ENCODE assay signal across 1 cellular context in genomic region chr5:140557136-140557805, GRCh38.
TF ChIP-seq lines count a peak whose summit lies in the region.

Gene SRA1, minus strand, starts transcription at chr5:140557473. Its CDS starts 21 bp downstream, at chr5:140557452.

TF ChIP-seq in K562, 482 proteins besides CTCF, POLR2A, EP300 and RAD21 (continued from another document and continues in another):
- TF ChIP-seq ZBTB43 (CRISPR knock-in tag; IDR thresholded peaks at IDR 0.05): no peak
- 0 out of 2 replicates have a peak, but pooled peaks have one; percentile 26 for TF ChIP-seq NR2F6 (CRISPR knock-in tag; IDR thresholded peaks at IDR 0.05)
- TF ChIP-seq RAD51 (IDR thresholded peaks at IDR 0.05; ENCODE audit: borderline replicate concordance, low read depth): no peak
- TF ChIP-seq PHF20 (IDR thresholded peaks at IDR 0.05; ENCODE audit: partially characterized antibody): peak; percentile 65
- TF ChIP-seq FOXP4 (CRISPR knock-in tag; IDR thresholded peaks at IDR 0.05; ENCODE audit: borderline replicate concordance): 0 out of 2 replicates have a peak, but pooled peaks have one; percentile 51
- no peak; the same call in 1 of the 2 replicates for TF ChIP-seq KLF1 (tag; IDR thresholded peaks at IDR 0.05)
- TF ChIP-seq ZNF175 (CRISPR knock-in tag; IDR thresholded peaks at IDR 0.05; ENCODE audit: low read depth): no peak
- TF ChIP-seq SREBF2 (CRISPR knock-in tag; IDR thresholded peaks at IDR 0.05): no peak
- TF ChIP-seq, protein P1, sequence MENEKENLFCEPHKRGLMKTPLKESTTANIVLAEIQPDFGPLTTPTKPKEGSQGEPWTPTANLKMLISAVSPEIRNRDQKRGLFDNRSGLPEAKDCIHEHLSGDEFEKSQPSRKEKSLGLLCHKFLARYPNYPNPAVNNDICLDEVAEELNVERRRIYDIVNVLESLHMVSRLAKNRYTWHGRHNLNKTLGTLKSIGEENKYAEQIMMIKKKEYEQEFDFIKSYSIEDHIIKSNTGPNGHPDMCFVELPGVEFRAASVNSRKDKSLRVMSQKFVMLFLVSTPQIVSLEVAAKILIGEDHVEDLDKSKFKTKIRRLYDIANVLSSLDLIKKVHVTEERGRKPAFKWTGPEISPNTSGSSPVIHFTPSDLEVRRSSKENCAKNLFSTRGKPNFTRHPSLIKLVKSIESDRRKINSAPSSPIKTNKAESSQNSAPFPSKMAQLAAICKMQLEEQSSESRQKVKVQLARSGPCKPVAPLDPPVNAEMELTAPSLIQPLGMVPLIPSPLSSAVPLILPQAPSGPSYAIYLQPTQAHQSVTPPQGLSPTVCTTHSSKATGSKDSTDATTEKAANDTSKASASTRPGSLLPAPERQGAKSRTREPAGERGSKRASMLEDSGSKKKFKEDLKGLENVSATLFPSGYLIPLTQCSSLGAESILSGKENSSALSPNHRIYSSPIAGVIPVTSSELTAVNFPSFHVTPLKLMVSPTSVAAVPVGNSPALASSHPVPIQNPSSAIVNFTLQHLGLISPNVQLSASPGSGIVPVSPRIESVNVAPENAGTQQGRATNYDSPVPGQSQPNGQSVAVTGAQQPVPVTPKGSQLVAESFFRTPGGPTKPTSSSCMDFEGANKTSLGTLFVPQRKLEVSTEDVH (IDR thresholded peaks at IDR 0.05; ENCODE audit: low read depth, partially characterized antibody): peak; percentile 72
- peak; percentile 79 for TF ChIP-seq PML (IDR thresholded peaks at IDR 0.05; ENCODE audit: low read length)
- peak in 1 of 2 experiments; percentile 75 for TF ChIP-seq E2F6 (IDR thresholded peaks at IDR 0.05; ENCODE audit: borderline replicate concordance in 1 of 2, extremely low read depth in 1 of 2, insufficient read depth in 1 of 2, insufficient read length in 1 of 2, low read depth in 1 of 2, low read length in 1 of 2, poor library complexity in 1 of 2, severe bottlenecking in 1 of 2)
- peak; percentile 78 for TF ChIP-seq ZNF740 (CRISPR knock-in tag; IDR thresholded peaks at IDR 0.05)
- no peak for TF ChIP-seq ZNF740 (tag; IDR thresholded peaks at IDR 0.05)
- TF ChIP-seq, protein P2, sequence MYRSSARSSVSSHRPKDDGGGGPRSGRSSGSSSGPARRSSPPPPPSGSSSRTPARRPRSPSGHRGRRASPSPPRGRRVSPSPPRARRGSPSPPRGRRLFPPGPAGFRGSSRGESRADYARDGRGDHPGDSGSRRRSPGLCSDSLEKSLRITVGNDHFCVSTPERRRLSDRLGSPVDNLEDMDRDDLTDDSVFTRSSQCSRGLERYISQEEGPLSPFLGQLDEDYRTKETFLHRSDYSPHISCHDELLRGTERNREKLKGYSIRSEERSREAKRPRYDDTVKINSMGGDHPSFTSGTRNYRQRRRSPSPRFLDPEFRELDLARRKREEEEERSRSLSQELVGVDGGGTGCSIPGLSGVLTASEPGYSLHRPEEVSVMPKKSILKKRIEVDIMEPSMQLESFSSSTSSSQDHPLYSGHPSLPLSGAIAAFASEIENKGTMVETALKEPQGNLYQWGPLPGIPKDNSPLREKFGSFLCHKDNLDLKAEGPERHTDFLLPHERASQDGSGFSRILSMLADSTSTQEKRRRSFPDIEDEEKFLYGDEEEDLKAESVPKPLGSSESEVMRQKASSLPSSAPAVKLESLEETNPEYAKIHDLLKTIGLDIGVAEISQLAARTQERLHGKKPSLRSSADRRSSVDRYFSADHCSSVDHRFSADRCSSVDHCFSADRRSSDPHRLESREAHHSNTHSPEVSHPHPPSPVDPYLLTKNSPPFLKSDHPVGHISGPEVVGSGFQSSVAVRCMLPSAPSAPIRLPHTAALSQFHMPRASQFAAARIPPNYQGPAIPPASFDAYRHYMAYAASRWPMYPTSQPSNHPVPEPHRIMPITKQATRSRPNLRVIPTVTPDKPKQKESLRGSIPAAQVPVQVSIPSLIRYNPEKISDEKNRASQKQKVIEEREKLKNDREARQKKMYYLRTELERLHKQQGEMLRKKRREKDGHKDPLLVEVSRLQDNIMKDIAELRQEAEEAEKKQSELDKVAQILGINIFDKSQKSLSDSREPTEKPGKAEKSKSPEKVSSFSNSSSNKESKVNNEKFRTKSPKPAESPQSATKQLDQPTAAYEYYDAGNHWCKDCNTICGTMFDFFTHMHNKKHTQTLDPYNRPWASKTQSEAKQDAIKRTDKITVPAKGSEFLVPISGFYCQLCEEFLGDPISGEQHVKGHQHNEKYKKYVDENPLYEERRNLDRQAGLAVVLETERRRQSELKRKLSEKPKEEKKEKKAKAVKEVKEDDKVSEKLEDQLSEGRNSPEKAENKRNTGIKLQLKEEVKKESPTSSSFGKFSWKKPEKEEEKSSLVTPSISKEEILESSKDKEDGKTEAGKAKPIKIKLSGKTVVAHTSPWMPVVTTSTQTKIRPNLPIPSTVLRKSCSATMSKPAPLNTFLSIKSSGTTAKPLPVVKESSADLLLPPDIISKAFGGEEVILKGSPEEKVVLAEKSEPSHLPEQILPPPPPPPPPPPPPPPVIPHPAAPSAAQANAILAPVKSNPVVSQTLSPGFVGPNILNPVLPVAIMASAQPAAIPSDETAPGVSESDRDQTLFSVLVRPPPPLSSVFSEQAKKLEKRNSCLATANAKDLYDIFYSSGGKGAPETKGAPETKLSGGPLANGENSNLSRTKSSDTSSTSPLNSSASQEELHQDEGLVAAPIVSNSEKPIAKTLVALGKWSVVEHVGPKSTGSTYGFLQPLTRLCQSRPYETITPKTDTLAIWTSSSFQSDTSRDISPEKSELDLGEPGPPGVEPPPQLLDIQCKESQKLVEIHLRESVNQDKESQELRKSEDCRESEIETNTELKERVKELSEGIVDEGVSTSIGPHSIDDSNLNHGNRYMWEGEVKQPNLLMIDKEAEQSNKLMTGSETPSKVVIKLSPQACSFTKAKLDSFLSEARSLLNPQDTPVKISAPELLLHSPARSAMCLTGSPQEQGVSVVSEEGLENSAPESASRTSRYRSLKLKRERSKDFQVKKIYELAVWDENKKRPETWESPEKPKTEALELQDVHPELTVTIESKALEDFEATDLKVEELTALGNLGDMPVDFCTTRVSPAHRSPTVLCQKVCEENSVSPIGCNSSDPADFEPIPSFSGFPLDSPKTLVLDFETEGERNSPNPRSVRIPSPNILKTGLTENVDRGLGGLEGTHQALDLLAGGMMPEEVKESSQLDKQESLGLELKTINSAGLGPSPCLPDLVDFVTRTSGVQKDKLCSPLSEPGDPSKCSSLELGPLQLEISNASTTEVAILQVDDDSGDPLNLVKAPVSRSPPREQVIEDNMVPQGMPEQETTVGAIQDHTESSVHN (IDR thresholded peaks at IDR 0.05; ENCODE audit: borderline replicate concordance in 1 of 2, low read depth in 1 of 2): no peak
- no peak for TF ChIP-seq ZNF518B (CRISPR knock-in tag; IDR thresholded peaks at IDR 0.05)
- TF ChIP-seq, protein P3, sequence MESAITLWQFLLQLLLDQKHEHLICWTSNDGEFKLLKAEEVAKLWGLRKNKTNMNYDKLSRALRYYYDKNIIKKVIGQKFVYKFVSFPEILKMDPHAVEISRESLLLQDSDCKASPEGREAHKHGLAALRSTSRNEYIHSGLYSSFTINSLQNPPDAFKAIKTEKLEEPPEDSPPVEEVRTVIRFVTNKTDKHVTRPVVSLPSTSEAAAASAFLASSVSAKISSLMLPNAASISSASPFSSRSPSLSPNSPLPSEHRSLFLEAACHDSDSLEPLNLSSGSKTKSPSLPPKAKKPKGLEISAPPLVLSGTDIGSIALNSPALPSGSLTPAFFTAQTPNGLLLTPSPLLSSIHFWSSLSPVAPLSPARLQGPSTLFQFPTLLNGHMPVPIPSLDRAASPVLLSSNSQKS (CRISPR knock-in tag; IDR thresholded peaks at IDR 0.05): no peak
- no peak; the same call in 1 of the 2 replicates for TF ChIP-seq USF1 (CRISPR knock-in tag; IDR thresholded peaks at IDR 0.05)
- TF ChIP-seq, protein P4, sequence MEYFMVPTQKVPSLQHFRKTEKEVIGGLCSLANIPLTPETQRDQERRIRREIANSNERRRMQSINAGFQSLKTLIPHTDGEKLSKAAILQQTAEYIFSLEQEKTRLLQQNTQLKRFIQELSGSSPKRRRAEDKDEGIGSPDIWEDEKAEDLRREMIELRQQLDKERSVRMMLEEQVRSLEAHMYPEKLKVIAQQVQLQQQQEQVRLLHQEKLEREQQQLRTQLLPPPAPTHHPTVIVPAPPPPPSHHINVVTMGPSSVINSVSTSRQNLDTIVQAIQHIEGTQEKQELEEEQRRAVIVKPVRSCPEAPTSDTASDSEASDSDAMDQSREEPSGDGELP (CRISPR knock-in tag; IDR thresholded peaks at IDR 0.05; ENCODE audit: borderline replicate concordance): peak; percentile 92
- TF ChIP-seq, protein P5, sequence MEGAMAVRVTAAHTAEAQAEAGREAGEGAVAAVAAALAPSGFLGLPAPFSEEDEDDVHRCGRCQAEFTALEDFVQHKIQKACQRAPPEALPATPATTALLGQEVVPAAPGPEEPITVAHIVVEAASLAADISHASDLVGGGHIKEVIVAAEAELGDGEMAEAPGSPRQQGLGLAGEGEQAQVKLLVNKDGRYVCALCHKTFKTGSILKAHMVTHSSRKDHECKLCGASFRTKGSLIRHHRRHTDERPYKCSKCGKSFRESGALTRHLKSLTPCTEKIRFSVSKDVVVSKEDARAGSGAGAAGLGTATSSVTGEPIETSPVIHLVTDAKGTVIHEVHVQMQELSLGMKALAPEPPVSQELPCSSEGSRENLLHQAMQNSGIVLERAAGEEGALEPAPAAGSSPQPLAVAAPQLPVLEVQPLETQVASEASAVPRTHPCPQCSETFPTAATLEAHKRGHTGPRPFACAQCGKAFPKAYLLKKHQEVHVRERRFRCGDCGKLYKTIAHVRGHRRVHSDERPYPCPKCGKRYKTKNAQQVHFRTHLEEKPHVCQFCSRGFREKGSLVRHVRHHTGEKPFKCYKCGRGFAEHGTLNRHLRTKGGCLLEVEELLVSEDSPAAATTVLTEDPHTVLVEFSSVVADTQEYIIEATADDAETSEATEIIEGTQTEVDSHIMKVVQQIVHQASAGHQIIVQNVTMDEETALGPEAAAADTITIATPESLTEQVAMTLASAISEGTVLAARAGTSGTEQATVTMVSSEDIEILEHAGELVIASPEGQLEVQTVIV (CRISPR knock-in tag; IDR thresholded peaks at IDR 0.05; ENCODE audit: borderline replicate concordance): no peak
- no peak for TF ChIP-seq XRCC5 (IDR thresholded peaks at IDR 0.05; ENCODE audit: low read depth, low read length)
